Comparison of ENCODE assay signal across 8 cellular contexts in genomic region chr5:10762178-10762775, GRCh38. TPM values are rescaled to one million over a fixed set of nuclear protein-coding genes. Genes with fewer than 3 reads are reported as not detected.
DNase-seq lines count a peak whose midpoint lies in the region; ATAC-seq and TF ChIP-seq lines count a peak whose summit lies in the region.

No MANE protein-coding gene starts in this region.

- H3K4me1 Mint-ChIP-seq in stimulated activated naive CD8-positive, alpha-beta T cell treated with anti-CD3 and anti-CD28 coated beads, Interleukin-15, Interleukin-2, amounts not matched to agents 100 ng/mL and 50 ng/mL, for 24 hours (ENCODE audit: low read depth) = peaks cover 67% of the 10 kb centered on the region

- no peaks in the 10 kb centered on the region for H3K27me3 ChIP-seq in colonic mucosa
- H3K27me3 ChIP-seq in mucosa of rectum (ENCODE audit: control insufficient read depth in 2 of 2, insufficient read depth in 2 of 2, low read length in 2 of 2) = no peaks in the 10 kb centered on the region

- H3K27ac ChIP-seq in colonic mucosa (peak overlapping the region; percentile 83), mucosa of rectum (ENCODE audit: low read depth in 2 of 2, low read length in 2 of 2) (peak overlapping the region; percentile 79 to 92)

- H3K4me1 ChIP-seq in colonic mucosa (peaks cover 6% of the 10 kb centered on the region), mucosa of rectum (ENCODE audit: control insufficient read depth in 2 of 2, insufficient read depth in 2 of 2, low read length in 2 of 2) (peaks cover 19 to 23% of the 10 kb centered on the region in 2 donors)

- no peak for TF ChIP-seq CTCF in colonic mucosa (IDR thresholded peaks at IDR 0.05)

- H3K4me3 ChIP-seq in colonic mucosa (no peak overlapping the region), mucosa of rectum (ENCODE audit: low read length in 2 of 2) (peak overlapping the region in 1 of 2 donors; percentile 73)

- H3K27me3 Mint-ChIP-seq in stimulated activated naive CD8-positive, alpha-beta T cell treated with anti-CD3 and anti-CD28 coated beads, Interleukin-15, Interleukin-2, amounts not matched to agents 100 ng/mL and 50 ng/mL, for 24 hours = no peaks in the 10 kb centered on the region

- H3K36me3 ChIP-seq in colonic mucosa = no peaks in the 10 kb centered on the region
- peaks cover 0 to 3% of the 10 kb centered on the region in 2 donors for H3K36me3 ChIP-seq in mucosa of rectum (ENCODE audit: control insufficient read depth in 2 of 2, insufficient read depth in 2 of 2, low read length in 2 of 2)

- peak overlapping the region; percentile 35 for H3K4me3 Mint-ChIP-seq in stimulated activated naive CD8-positive, alpha-beta T cell treated with anti-CD3 and anti-CD28 coated beads, Interleukin-15, Interleukin-2, amounts not matched to agents 100 ng/mL and 50 ng/mL, for 24 hours

- H3K9me3 Mint-ChIP-seq in stimulated activated naive CD8-positive, alpha-beta T cell treated with anti-CD3 and anti-CD28 coated beads, Interleukin-15, Interleukin-2, amounts not matched to agents 100 ng/mL and 50 ng/mL, for 24 hours = no peaks in the 10 kb centered on the region

- H3K9ac ChIP-seq in colonic mucosa (ENCODE audit: low read depth in 2 of 2, low read length in 2 of 2) (peak overlapping the region in 1 of 2 donors; percentile 81), mucosa of rectum (ENCODE audit: low read depth in 1 of 2, low read length in 2 of 2) (peak overlapping the region in 1 of 2 donors; percentile 86)

- peak overlapping the region; percentile 66 for H3K27ac Mint-ChIP-seq in stimulated activated naive CD8-positive, alpha-beta T cell treated with anti-CD3 and anti-CD28 coated beads, Interleukin-15, Interleukin-2, amounts not matched to agents 100 ng/mL and 50 ng/mL, for 24 hours

- DNase-seq in stimulated activated naive CD8-positive, alpha-beta T cell treated with anti-CD3 and anti-CD28 coated beads, Interleukin-15, Interleukin-2, amounts not matched to agents 100 U/mL and 50 U/mL, for 24 hours = no peak
- DNase-seq in colonic mucosa (peak; percentile 44), NCI-H1436 treated with DMSO at 0.1 percent for 48 hours (lab: John Stamatoyannopoulos, UW) (no peak), DMS79 (lab: John Stamatoyannopoulos, UW) (no peak)

- ATAC-seq in stimulated activated naive CD8-positive, alpha-beta T cell treated with anti-CD3 and anti-CD28 coated beads, Interleukin-15, Interleukin-2, amounts not matched to agents 100 U/mL and 50 U/mL, for 24 hours = no peak
- ATAC-seq in HG03097 (IDR thresholded peaks at IDR 0.05; ENCODE audit: low FRiP score, unreplicated experiment) (no peak), GM18907 (IDR thresholded peaks at IDR 0.05; ENCODE audit: unreplicated experiment) (no peak)

- no peaks in the 10 kb centered on the region for H3K9me3 ChIP-seq in colonic mucosa
- no peaks in the 10 kb centered on the region for H3K9me3 ChIP-seq in mucosa of rectum (ENCODE audit: control insufficient read depth in 2 of 2, low read length in 2 of 2)

- intact Hi-C loops in colonic mucosa (cut with DNase I) = no loop called here

- H3K36me3 Mint-ChIP-seq in stimulated activated naive CD8-positive, alpha-beta T cell treated with anti-CD3 and anti-CD28 coated beads, Interleukin-15, Interleukin-2, amounts not matched to agents 100 ng/mL and 50 ng/mL, for 24 hours (ENCODE audit: low read depth) = peaks cover 4% of the 10 kb centered on the region

RNA-seq across cellular contexts. Expression of gene DAP, which starts 1.2 kb away (rescaled TPM):
- 100 to 1,000 TPM; 106 to 133 TPM for total RNA-seq in colonic mucosa
